Comparison of ENCODE assay signal across 1 cellular context in genomic region chr4:9891740-9892139, GRCh38.
TF ChIP-seq lines count a peak whose summit lies in the region.

No MANE protein-coding gene starts in this region.

TF ChIP-seq in WTC11, 78 proteins besides CTCF, POLR2A, EP300 and RAD21 (continued from another document):
- TF ChIP-seq, protein P1, sequence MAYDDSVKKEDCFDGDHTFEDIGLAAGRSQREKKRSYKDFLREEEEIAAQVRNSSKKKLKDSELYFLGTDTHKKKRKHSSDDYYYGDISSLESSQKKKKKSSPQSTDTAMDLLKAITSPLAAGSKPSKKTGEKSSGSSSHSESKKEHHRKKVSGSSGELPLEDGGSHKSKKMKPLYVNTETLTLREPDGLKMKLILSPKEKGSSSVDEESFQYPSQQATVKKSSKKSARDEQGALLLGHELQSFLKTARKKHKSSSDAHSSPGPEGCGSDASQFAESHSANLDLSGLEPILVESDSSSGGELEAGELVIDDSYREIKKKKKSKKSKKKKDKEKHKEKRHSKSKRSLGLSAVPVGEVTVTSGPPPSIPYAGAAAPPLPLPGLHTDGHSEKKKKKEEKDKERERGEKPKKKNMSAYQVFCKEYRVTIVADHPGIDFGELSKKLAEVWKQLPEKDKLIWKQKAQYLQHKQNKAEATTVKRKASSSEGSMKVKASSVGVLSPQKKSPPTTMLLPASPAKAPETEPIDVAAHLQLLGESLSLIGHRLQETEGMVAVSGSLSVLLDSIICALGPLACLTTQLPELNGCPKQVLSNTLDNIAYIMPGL (CRISPR knock-in tag; IDR thresholded peaks at IDR 0.05), result no peak
- TF ChIP-seq ETV6 (CRISPR knock-in tag; IDR thresholded peaks at IDR 0.05) (no peak), NFYB (CRISPR knock-in tag; conservative IDR thresholded peaks at IDR 0.05; ENCODE audit: low read depth) (no peak)
